ENCODE assay signal across 1 cellular context in the genomic region with DNA sequence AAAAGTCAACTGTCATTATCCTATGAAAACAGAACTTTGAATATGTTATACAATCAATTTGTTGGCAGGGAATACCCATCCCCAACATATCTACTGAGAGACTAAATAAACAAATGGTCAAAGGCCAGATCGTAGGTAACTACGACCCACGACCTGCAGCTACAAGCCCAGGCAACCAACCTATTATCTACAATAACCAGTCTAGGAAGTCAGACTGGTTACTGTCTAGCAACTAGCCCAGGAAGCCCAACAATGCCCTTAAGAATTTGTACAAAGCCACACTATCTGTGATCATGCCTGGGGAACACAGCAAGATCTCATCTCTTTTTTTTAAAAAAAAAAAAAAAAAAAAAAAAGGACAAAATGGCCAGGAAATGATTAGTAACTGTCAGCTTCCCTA.
TF ChIP-seq lines count a peak whose summit lies in the region.

No MANE protein-coding gene starts in this region.

TF ChIP-seq in WTC11, 78 proteins besides CTCF, POLR2A, EP300 and RAD21 (continued from another document):
- TF ChIP-seq, protein P1, sequence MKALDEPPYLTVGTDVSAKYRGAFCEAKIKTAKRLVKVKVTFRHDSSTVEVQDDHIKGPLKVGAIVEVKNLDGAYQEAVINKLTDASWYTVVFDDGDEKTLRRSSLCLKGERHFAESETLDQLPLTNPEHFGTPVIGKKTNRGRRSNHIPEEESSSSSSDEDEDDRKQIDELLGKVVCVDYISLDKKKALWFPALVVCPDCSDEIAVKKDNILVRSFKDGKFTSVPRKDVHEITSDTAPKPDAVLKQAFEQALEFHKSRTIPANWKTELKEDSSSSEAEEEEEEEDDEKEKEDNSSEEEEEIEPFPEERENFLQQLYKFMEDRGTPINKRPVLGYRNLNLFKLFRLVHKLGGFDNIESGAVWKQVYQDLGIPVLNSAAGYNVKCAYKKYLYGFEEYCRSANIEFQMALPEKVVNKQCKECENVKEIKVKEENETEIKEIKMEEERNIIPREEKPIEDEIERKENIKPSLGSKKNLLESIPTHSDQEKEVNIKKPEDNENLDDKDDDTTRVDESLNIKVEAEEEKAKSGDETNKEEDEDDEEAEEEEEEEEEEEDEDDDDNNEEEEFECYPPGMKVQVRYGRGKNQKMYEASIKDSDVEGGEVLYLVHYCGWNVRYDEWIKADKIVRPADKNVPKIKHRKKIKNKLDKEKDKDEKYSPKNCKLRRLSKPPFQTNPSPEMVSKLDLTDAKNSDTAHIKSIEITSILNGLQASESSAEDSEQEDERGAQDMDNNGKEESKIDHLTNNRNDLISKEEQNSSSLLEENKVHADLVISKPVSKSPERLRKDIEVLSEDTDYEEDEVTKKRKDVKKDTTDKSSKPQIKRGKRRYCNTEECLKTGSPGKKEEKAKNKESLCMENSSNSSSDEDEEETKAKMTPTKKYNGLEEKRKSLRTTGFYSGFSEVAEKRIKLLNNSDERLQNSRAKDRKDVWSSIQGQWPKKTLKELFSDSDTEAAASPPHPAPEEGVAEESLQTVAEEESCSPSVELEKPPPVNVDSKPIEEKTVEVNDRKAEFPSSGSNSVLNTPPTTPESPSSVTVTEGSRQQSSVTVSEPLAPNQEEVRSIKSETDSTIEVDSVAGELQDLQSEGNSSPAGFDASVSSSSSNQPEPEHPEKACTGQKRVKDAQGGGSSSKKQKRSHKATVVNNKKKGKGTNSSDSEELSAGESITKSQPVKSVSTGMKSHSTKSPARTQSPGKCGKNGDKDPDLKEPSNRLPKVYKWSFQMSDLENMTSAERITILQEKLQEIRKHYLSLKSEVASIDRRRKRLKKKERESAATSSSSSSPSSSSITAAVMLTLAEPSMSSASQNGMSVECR (CRISPR knock-in tag; IDR thresholded peaks at IDR 0.05; ENCODE audit: borderline replicate concordance) = no peak
- TF ChIP-seq E2F1 (CRISPR knock-in tag; IDR thresholded peaks at IDR 0.05) = no peak
- no peak for TF ChIP-seq MYBL2 (CRISPR knock-in tag; IDR thresholded peaks at IDR 0.05)
- no peak for TF ChIP-seq NFE2L1 (CRISPR knock-in tag; IDR thresholded peaks at IDR 0.05)
- no peak for TF ChIP-seq ETV6 (CRISPR knock-in tag; IDR thresholded peaks at IDR 0.05)
- TF ChIP-seq SMAD3 (CRISPR knock-in tag; IDR thresholded peaks at IDR 0.05; ENCODE audit: borderline replicate concordance) = no peak
- no peak for TF ChIP-seq ZNF425 (CRISPR knock-in tag; conservative IDR thresholded peaks at IDR 0.05)
- no peak for TF ChIP-seq E2F4 (CRISPR knock-in tag; IDR thresholded peaks at IDR 0.05; ENCODE audit: borderline replicate concordance, low read depth)
